1 cellular context compared by ENCODE assay signal in genomic region chr20:44018684-44019637, GRCh38.
TF ChIP-seq lines count a peak whose summit lies in the region.

No MANE protein-coding gene starts in this region.

TF ChIP-seq in GM23338, 12 proteins besides CTCF, POLR2A, EP300 and RAD21 (continued from another document):
- TF ChIP-seq ETS1 (IDR thresholded peaks at IDR 0.05) (no peak), ZNF331 (CRISPR knock-in tag; IDR thresholded peaks at IDR 0.05; ENCODE audit: low read depth) (no peak), POLR2AphosphoS5 (IDR thresholded peaks at IDR 0.05; ENCODE audit: low read depth) (no peak)
TF ChIP-seq in GM23338: peak in this region for 0.
